Comparison of ENCODE assay signal across 25 cellular contexts in genomic region chr13:95510950-95511349, GRCh38. TPM values are rescaled to one million over a fixed set of nuclear protein-coding genes. Genes with fewer than 3 reads are reported as not detected.
A peak's percentile ranks its signal among the peaks of the same experiment; 100 is the strongest.
DNase-seq lines count a peak whose midpoint lies in the region; ATAC-seq and TF ChIP-seq lines count a peak whose summit lies in the region.
"Had no signal": no experiment of that assay in that cellular context is flagged by ENCODE, and none has a peak within 500 bp of the region (broad histone marks: within the 10 kb centered on the region; RNA-seq: fewer than 3 reads in every experiment).

No MANE protein-coding gene starts in this region.

- no peak overlapping the region; the same call in 1 of the 2 replicates for H3K4me2 ChIP-seq in PC-9
- H3K4me2 ChIP-seq: BLaER1 had no signal

- H3K9me3 ChIP-seq in PC-9 (ENCODE audit: insufficient read depth, low read depth), result no peaks in the 10 kb centered on the region
- H3K9me3 ChIP-seq: BE2C, BLaER1 had no signal

- CTCF ChIA-PET in PC-9 (lab: Charles Lee), result interaction anchor here (0.6 kb wide), 1 partner anchor 457 kb away, joined by 4 read pairs; no protein-coding TSS in a partner anchor

- no peaks in the 10 kb centered on the region for H3K36me3 ChIP-seq in PC-9 (ENCODE audit: low read depth)
- H3K36me3 ChIP-seq: BE2C, BLaER1 had no signal

- H3K27ac ChIP-seq in HL-60 (replicated peaks) (peak overlapping the region; percentile 2), PC-9 (no peak overlapping the region)
- H3K27ac ChIP-seq: BLaER1 had no signal

- no peak for DNase-seq in HL-60 (ENCODE audit: low read depth in 1 of 2, low spot score in 1 of 2)
- DNase-seq in PC-9, result peak in 1 of 2 experiments; percentile 51
- DNase-seq in kidney glomerular epithelial cell (lab: John Stamatoyannopoulos, UW), result no peak
- no peak for DNase-seq in effector CD4-positive, alpha-beta T cell
- DNase-seq: 8988T; ACHN; BE2C; C1 segment of cervical spinal cord; CD4-positive, alpha-beta memory T cell; CD4-positive, CD25-positive, alpha-beta regulatory T cell; CD8-positive, alpha-beta memory T cell; COR-L47; DMS 273 treated with DMSO at 0.1 percent for 48 hours; DMS153; DMS53; DMS79; DND-41; EL; GDM1 had no signal

- no peak for ATAC-seq in GM21825 (IDR thresholded peaks at IDR 0.05; ENCODE audit: unreplicated experiment)
- ATAC-seq: GM12878 had no signal

- no peaks in the 10 kb centered on the region for H4K20me1 ChIP-seq in PC-9 (ENCODE audit: insufficient read depth)
- H4K20me1 ChIP-seq: BLaER1 had no signal

- no peaks in the 10 kb centered on the region for H3K79me2 ChIP-seq in PC-9 (ENCODE audit: low read depth)

- intact Hi-C loops in PC-9 (cut with micrococcal nuclease; ENCODE audit: unreplicated experiment), result no loop called here

- H3F3A ChIP-seq in PC-9 (ENCODE audit: insufficient read depth, low read depth), result 0 out of 2 replicates have a peak, but pooled peaks cover 3% of the 10 kb centered on the region

- TF ChIP-seq CTCF in HL-60 (IDR thresholded peaks at IDR 0.05; ENCODE audit: insufficient read depth, low read length), result no peak
- no peak for TF ChIP-seq CTCF in PC-9 (conservative IDR thresholded peaks at IDR 0.05)

- H3K4me3 ChIP-seq in HL-60 (replicated peaks; ENCODE audit: insufficient read depth, low read length), result no peak overlapping the region
- H3K4me3 ChIP-seq in PC-9, result no peak overlapping the region
- H3K4me3 ChIP-seq: BLaER1, GM12878 had no signal

- peaks cover 21% of the 10 kb centered on the region for H3K4me1 ChIP-seq in PC-9 (replicated peaks; ENCODE audit: insufficient read depth)
- H3K4me1 ChIP-seq: BE2C, BLaER1 had no signal

- H3K27me3 ChIP-seq in HL-60 (ENCODE audit: insufficient read depth, poor library complexity, severe bottlenecking) (no peaks in the 10 kb centered on the region), PC-9 (ENCODE audit: insufficient read depth, low read depth) (no peaks in the 10 kb centered on the region)
- H3K27me3 ChIP-seq: BE2C, BLaER1 had no signal

- H2AFZ ChIP-seq in PC-9, result 0 out of 2 replicates have a peak overlapping the region, but pooled peaks have one; percentile 2

- POLR2A ChIA-PET in PC-9 (lab: Charles Lee; ENCODE audit: unreplicated experiment), result no interaction called here

- BruUV-seq in PC-9 (replicated peaks; lab: Mats Ljungman, UMichigan), result no TSS peak

- H3K9me2 ChIP-seq in PC-9 (ENCODE audit: insufficient read depth), result no peaks in the 10 kb centered on the region

RNA-seq across cellular contexts. Expression of gene CLDN10, which starts 41.6 kb away (rescaled TPM):
- not detected in 2 replicates for total RNA-seq in PC-9 (2021)
- total RNA-seq: A673; CD4-positive, alpha-beta memory T cell; CD4-positive, CD25-positive, alpha-beta regulatory T cell; CD8-positive, alpha-beta memory T cell; Daoy; G401; GM12878 had no signal
